In genomic region chr21:26965567-26966359, GRCh38 we compare ENCODE assay signal across 8 cellular contexts. TPM values are rescaled to one million over a fixed set of nuclear protein-coding genes. Genes with fewer than 3 reads are reported as not detected.
A peak's percentile ranks its signal among the peaks of the same experiment; 100 is the strongest.
DNase-seq lines count a peak whose midpoint lies in the region; ATAC-seq and TF ChIP-seq lines count a peak whose summit lies in the region.

No MANE protein-coding gene starts in this region.

- TF ChIP-seq CTCF in mammary epithelial cell (conservative IDR thresholded peaks at IDR 0.05 in 1 of 2, IDR thresholded peaks at IDR 0.05 in 1 of 2; ENCODE audit: extremely low read depth in 1 of 2, insufficient read depth in 1 of 2, low read depth in 1 of 2, low read length in 2 of 2): peak; percentile 2 to 44

- ATAC-seq in HG02759 (IDR thresholded peaks at IDR 0.05; ENCODE audit: unreplicated experiment) (no peak), HG02981 (IDR thresholded peaks at IDR 0.05; ENCODE audit: unreplicated experiment) (no peak)

- DNase-seq in mammary epithelial cell (peak; percentile 9), kidney tubule cell (ENCODE audit: low spot score) (peak; percentile 60), activated T-cell treated with anti-CD3 and anti-CD28 coated beads for 4 hours (no peak)
- no peak for DNase-seq in stimulated activated CD4-positive, alpha-beta T cell treated with anti-CD3 and anti-CD28 coated beads, Interleukin-4, amount 100 ng/mL, for 24 hours

- dilution Hi-C loops in mammary epithelial cell (cut with HindIII; ENCODE audit: low sequenced_read_pairs): no loop called here

- peak overlapping the region in 2 of 3 experiments; percentile 15 to 48 for H3K4me3 ChIP-seq in mammary epithelial cell (replicated peaks in 1 of 3; ENCODE audit: insufficient read depth in 1 of 3, low read depth in 2 of 3, low read length in 3 of 3)
- peak overlapping the region; percentile 86 to 96 (median 94) for H3K4me3 ChIP-seq in subcutaneous abdominal adipose tissue (ENCODE audit: low read depth in 1 of 5, low read length in 5 of 5)

- peak overlapping the region; percentile 95 for H3K4me2 ChIP-seq in mammary epithelial cell (ENCODE audit: insufficient read depth, low read depth, low read length)

- H3K4me1 ChIP-seq in mammary epithelial cell (ENCODE audit: insufficient read depth, low read length) (peaks cover 23% of the 10 kb centered on the region), subcutaneous abdominal adipose tissue (ENCODE audit: control insufficient read depth in 5 of 5, insufficient read depth in 5 of 5, low read length in 5 of 5) (peaks cover 7 to 75% (median 58%) of the 10 kb centered on the region in 5 donors)

- BruUV-seq in mammary epithelial cell (replicated peaks; lab: Mats Ljungman, UMichigan): no TSS peak

- no peak for TF ChIP-seq EP300 in Ishikawa (IDR thresholded peaks at IDR 0.05; ENCODE audit: borderline replicate concordance)

- no peak overlapping the region for H3K27ac ChIP-seq in mammary epithelial cell (ENCODE audit: insufficient read depth, low read depth, low read length)
- H3K27ac ChIP-seq in subcutaneous abdominal adipose tissue (ENCODE audit: low read depth, low read length): peak overlapping the region; percentile 87

- H3K9ac ChIP-seq in mammary epithelial cell (ENCODE audit: insufficient read depth, low read length) (no peak overlapping the region), subcutaneous abdominal adipose tissue (ENCODE audit: low read length in 5 of 5) (peak overlapping the region in 4 of 5 donors; percentile 61 to 85 (median 64))

- H3K27me3 ChIP-seq in mammary epithelial cell (ENCODE audit: insufficient read depth, low read length) (peaks cover 28% of the 10 kb centered on the region), subcutaneous abdominal adipose tissue (ENCODE audit: control insufficient read depth in 5 of 5, insufficient read depth in 4 of 5, low read length in 5 of 5) (peaks cover 0 to 4% (median 0%) of the 10 kb centered on the region in 5 donors)

- in situ Hi-C loops in mammary epithelial cell (cut with MboI; ENCODE audit: low sequenced_read_pairs in 2 of 2): no loop called here

- CTCF ChIA-PET in mammary epithelial cell (lab: Charles Lee; ENCODE audit: low non-redundant PET): no interaction called here

- H3K36me3 ChIP-seq in mammary epithelial cell (ENCODE audit: insufficient read depth, low read length) (no peaks in the 10 kb centered on the region), subcutaneous abdominal adipose tissue (ENCODE audit: control insufficient read depth in 5 of 5, insufficient read depth in 5 of 5, low read length in 5 of 5) (no peaks in the 10 kb centered on the region)

- no peaks in the 10 kb centered on the region for H4K20me1 ChIP-seq in mammary epithelial cell (ENCODE audit: insufficient read depth, low read length)

- H2AFZ ChIP-seq in mammary epithelial cell (ENCODE audit: low read depth, low read length): peak overlapping the region; percentile 50

- H3K79me2 ChIP-seq in mammary epithelial cell (ENCODE audit: insufficient read depth, low read length): no peaks in the 10 kb centered on the region

- intact Hi-C loops in mammary epithelial cell (cut with micrococcal nuclease): no loop called here

- H3K9me3 ChIP-seq in mammary epithelial cell (replicated peaks; ENCODE audit: insufficient read depth, low read length): no peaks in the 10 kb centered on the region
- no peaks in the 10 kb centered on the region for H3K9me3 ChIP-seq in subcutaneous abdominal adipose tissue (ENCODE audit: control insufficient read depth in 5 of 5, low read length in 5 of 5)

- WGBS in mammary epithelial cell (ENCODE audit: low coverage, missing lambda C conversion rate): 2% methylated on average over 21 of the region's 90 CpGs

- no peak for TF ChIP-seq RAD21 in Ishikawa (IDR thresholded peaks at IDR 0.05; ENCODE audit: low read depth)

TF ChIP-seq in Ishikawa, 13 proteins besides CTCF, POLR2A, EP300 and RAD21:
- TF ChIP-seq CEBPB (IDR thresholded peaks at IDR 0.05): no peak
- TF ChIP-seq FOXM1 (IDR thresholded peaks at IDR 0.05; ENCODE audit: borderline replicate concordance, low read depth): no peak
- TF ChIP-seq TEAD4 (IDR thresholded peaks at IDR 0.05): no peak
- TF ChIP-seq TAF1 (IDR thresholded peaks at IDR 0.05; ENCODE audit: low read depth): no peak
- 0 out of 2 replicates have a peak, but pooled peaks have one; percentile 29 for TF ChIP-seq NFIC (IDR thresholded peaks at IDR 0.05)
- TF ChIP-seq, protein P1, sequence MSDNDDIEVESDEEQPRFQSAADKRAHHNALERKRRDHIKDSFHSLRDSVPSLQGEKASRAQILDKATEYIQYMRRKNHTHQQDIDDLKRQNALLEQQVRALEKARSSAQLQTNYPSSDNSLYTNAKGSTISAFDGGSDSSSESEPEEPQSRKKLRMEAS (IDR thresholded peaks at IDR 0.05): no peak
- TF ChIP-seq, protein P2, sequence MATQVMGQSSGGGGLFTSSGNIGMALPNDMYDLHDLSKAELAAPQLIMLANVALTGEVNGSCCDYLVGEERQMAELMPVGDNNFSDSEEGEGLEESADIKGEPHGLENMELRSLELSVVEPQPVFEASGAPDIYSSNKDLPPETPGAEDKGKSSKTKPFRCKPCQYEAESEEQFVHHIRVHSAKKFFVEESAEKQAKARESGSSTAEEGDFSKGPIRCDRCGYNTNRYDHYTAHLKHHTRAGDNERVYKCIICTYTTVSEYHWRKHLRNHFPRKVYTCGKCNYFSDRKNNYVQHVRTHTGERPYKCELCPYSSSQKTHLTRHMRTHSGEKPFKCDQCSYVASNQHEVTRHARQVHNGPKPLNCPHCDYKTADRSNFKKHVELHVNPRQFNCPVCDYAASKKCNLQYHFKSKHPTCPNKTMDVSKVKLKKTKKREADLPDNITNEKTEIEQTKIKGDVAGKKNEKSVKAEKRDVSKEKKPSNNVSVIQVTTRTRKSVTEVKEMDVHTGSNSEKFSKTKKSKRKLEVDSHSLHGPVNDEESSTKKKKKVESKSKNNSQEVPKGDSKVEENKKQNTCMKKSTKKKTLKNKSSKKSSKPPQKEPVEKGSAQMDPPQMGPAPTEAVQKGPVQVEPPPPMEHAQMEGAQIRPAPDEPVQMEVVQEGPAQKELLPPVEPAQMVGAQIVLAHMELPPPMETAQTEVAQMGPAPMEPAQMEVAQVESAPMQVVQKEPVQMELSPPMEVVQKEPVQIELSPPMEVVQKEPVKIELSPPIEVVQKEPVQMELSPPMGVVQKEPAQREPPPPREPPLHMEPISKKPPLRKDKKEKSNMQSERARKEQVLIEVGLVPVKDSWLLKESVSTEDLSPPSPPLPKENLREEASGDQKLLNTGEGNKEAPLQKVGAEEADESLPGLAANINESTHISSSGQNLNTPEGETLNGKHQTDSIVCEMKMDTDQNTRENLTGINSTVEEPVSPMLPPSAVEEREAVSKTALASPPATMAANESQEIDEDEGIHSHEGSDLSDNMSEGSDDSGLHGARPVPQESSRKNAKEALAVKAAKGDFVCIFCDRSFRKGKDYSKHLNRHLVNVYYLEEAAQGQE (IDR thresholded peaks at IDR 0.05; ENCODE audit: low read depth): no peak
- no peak for TF ChIP-seq CREB1 (IDR thresholded peaks at IDR 0.05; ENCODE audit: low read depth)

RNA-seq across cellular contexts. Expression of gene ADAMTS5, which starts 1.1 kb away (rescaled TPM):
- 10 to 100 TPM in 1 of 2 donors, not detected in 1; 22.3 TPM for total RNA-seq in mammary epithelial cell
- polyA plus RNA-seq in mammary epithelial cell: 0.01 TPM
- polyA minus RNA-seq in mammary epithelial cell: 0.05 TPM

Comparison
In these comparisons a context has a peak if more than half of its experiments do, and no peak if none do; other contexts are left out.
1. DNase-seq: peak in mammary epithelial cell (single experiment) and kidney tubule cell (single experiment); none in stimulated activated CD4-positive, alpha-beta T cell treated with anti-CD3 and anti-CD28 coated beads, Interleukin-4, amount 100 ng/mL, for 24 hours (single experiment) and activated T-cell treated with anti-CD3 and anti-CD28 coated beads for 4 hours (single experiment).